8 cellular contexts compared by ENCODE assay signal in the genomic region with DNA sequence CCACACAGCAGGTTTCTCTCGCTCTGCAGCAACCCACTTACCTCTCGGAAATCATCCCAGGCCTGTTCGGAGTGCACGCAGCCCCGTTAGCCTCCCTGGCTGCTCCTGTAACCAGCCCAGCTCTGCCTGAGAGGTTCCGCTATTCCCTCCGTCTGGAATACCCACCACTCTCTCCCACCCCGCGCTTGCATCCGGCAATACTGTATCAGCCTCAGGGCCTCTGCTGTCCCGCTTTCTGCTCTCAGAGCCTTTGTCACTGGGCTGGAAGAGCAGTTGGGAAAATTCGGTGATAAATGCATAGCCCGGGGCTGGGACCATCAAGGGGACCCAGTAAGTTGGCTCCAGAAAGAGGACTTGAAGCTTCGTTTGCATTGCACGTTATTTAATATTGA. TPM values are rescaled to one million over a fixed set of nuclear protein-coding genes. Genes with fewer than 3 reads are reported as not detected.
DNase-seq lines count a peak whose midpoint lies in the region; ATAC-seq and TF ChIP-seq lines count a peak whose summit lies in the region.

No MANE protein-coding gene starts in this region.

- TF ChIP-seq CTCF in astrocyte of the cerebellum (IDR thresholded peaks at IDR 0.05; ENCODE audit: low read depth, low read length, missing control alignments), result no peak

- H3K27ac Mint-ChIP-seq in stimulated activated naive CD8-positive, alpha-beta T cell treated with anti-CD3 and anti-CD28 coated beads, Interleukin-15, Interleukin-2, amounts not matched to agents 100 ng/mL and 50 ng/mL, for 24 hours, result no peak overlapping the region

- H2BK15ac ChIP-seq in mesendoderm (replicated peaks; ENCODE audit: low read depth), result no peak overlapping the region

- no peak overlapping the region for H4K5ac ChIP-seq in mesendoderm (ENCODE audit: low read length)

- peaks cover 2% of the 10 kb centered on the region for H3K27me3 ChIP-seq in mesendoderm (ENCODE audit: insufficient read depth, low read length, poor library complexity)

- H3K36me3 ChIP-seq in mesendoderm (ENCODE audit: control insufficient read depth, insufficient read depth, low read length), result no peaks in the 10 kb centered on the region

- H3K79me1 ChIP-seq in mesendoderm (ENCODE audit: low read length), result no peaks in the 10 kb centered on the region

- peak overlapping the region; percentile 42 for H3K56ac ChIP-seq in mesendoderm (ENCODE audit: low read length)

- no peak for ATAC-seq in stimulated activated naive CD8-positive, alpha-beta T cell treated with anti-CD3 and anti-CD28 coated beads, Interleukin-15, Interleukin-2, amounts not matched to agents 100 U/mL and 50 U/mL, for 24 hours
- no peak for ATAC-seq in HG02759 (IDR thresholded peaks at IDR 0.05; ENCODE audit: unreplicated experiment)

- in situ Hi-C loops in astrocyte of the cerebellum (cut with HindIII; ENCODE audit: low sequenced_read_pairs), result no loop called here

- peak overlapping the region; percentile 47 for H3K4me3 ChIP-seq in astrocyte of the cerebellum (ENCODE audit: low read depth, low read length)
- no peak overlapping the region for H3K4me3 ChIP-seq in mesendoderm (ENCODE audit: low read length)

- H2AK5ac ChIP-seq in mesendoderm (ENCODE audit: low read length), result no peak overlapping the region

- WGBS in mesendoderm (ENCODE audit: extremely low coverage, insufficient coverage, low lambda C conversion rate), result no CpG with 5 or more reads among the region's 15 CpGs

- no peak for DNase-seq in stimulated activated naive CD8-positive, alpha-beta T cell treated with anti-CD3 and anti-CD28 coated beads, Interleukin-15, Interleukin-2, amounts not matched to agents 100 U/mL and 50 U/mL, for 24 hours
- DNase-seq in astrocyte of the cerebellum (ENCODE audit: low read depth) (no peak), mesendoderm (peak; percentile 61), SK-N-DZ (ENCODE audit: low spot score) (no peak), SIG-M5 treated with dmso at 0.1 percent for 504 hours (lab: John Stamatoyannopoulos, UW; ENCODE audit: unreplicated experiment) (no peak), KG1 (lab: John Stamatoyannopoulos, UW) (no peak)

- H3K36me3 Mint-ChIP-seq in stimulated activated naive CD8-positive, alpha-beta T cell treated with anti-CD3 and anti-CD28 coated beads, Interleukin-15, Interleukin-2, amounts not matched to agents 100 ng/mL and 50 ng/mL, for 24 hours (ENCODE audit: low read depth), result no peaks in the 10 kb centered on the region

- no peak overlapping the region for H3K27ac ChIP-seq in mesendoderm (ENCODE audit: low read depth, low read length)

- no peak overlapping the region for H3K23ac ChIP-seq in mesendoderm (ENCODE audit: low read length)

- no peak overlapping the region for H3K4ac ChIP-seq in mesendoderm (ENCODE audit: low read depth, low read length)

- H3K27me3 Mint-ChIP-seq in stimulated activated naive CD8-positive, alpha-beta T cell treated with anti-CD3 and anti-CD28 coated beads, Interleukin-15, Interleukin-2, amounts not matched to agents 100 ng/mL and 50 ng/mL, for 24 hours, result no peaks in the 10 kb centered on the region

- H2BK120ac ChIP-seq in mesendoderm (ENCODE audit: low read depth, low read length), result no peak overlapping the region

- H3K4me2 ChIP-seq in mesendoderm (ENCODE audit: low read length), result peak overlapping the region; percentile 94

- peaks cover 26% of the 10 kb centered on the region for H3K4me1 Mint-ChIP-seq in stimulated activated naive CD8-positive, alpha-beta T cell treated with anti-CD3 and anti-CD28 coated beads, Interleukin-15, Interleukin-2, amounts not matched to agents 100 ng/mL and 50 ng/mL, for 24 hours (ENCODE audit: low read depth)

- no peaks in the 10 kb centered on the region for H3K79me2 ChIP-seq in mesendoderm (ENCODE audit: control insufficient read depth, insufficient read depth, low read length)

- H3K4me3 Mint-ChIP-seq in stimulated activated naive CD8-positive, alpha-beta T cell treated with anti-CD3 and anti-CD28 coated beads, Interleukin-15, Interleukin-2, amounts not matched to agents 100 ng/mL and 50 ng/mL, for 24 hours, result peak overlapping the region; percentile 85

- no peaks in the 10 kb centered on the region for H3K9me3 Mint-ChIP-seq in stimulated activated naive CD8-positive, alpha-beta T cell treated with anti-CD3 and anti-CD28 coated beads, Interleukin-15, Interleukin-2, amounts not matched to agents 100 ng/mL and 50 ng/mL, for 24 hours

- no peak overlapping the region for H3K18ac ChIP-seq in mesendoderm (ENCODE audit: low read length)

- peak overlapping the region; percentile 54 for H3K9ac ChIP-seq in mesendoderm (ENCODE audit: low read length)

- H3K4me1 ChIP-seq in mesendoderm (ENCODE audit: control insufficient read depth, low read depth, low read length), result peaks cover 2% of the 10 kb centered on the region

- no peak overlapping the region for H2BK5ac ChIP-seq in mesendoderm (ENCODE audit: low read length)

- no peak overlapping the region for H4K8ac ChIP-seq in mesendoderm (ENCODE audit: low read depth, low read length)

RNA-seq across cellular contexts. Expression of gene TLE6, which starts 0.8 kb away (rescaled TPM):
- polyA plus RNA-seq in mesendoderm (2013, experiment 1 of 2), result not detected
- 0.15 TPM for polyA plus RNA-seq in mesendoderm (2013, experiment 2 of 2)
- polyA plus RNA-seq in SK-N-DZ (2014; cell fraction: cytosol; rRNA removed), result 2.8 and 4.7 TPM in 2 replicates
- 5.8 and 6.5 TPM in 2 replicates for polyA plus RNA-seq in SK-N-DZ (2014; cell fraction: nucleus; rRNA removed)

RNA-seq across cellular contexts. Expression of gene ZNF77, which starts 31.8 kb away (rescaled TPM):
- 1.2 TPM for polyA plus RNA-seq in mesendoderm (2013, experiment 1 of 2)
- 1.3 TPM for polyA plus RNA-seq in mesendoderm (2013, experiment 2 of 2)
- polyA plus RNA-seq in SK-N-DZ (2014; cell fraction: cytosol; rRNA removed), result 7.0 and 7.5 TPM in 2 replicates
- 8.0 and 8.9 TPM in 2 replicates for polyA plus RNA-seq in SK-N-DZ (2014; cell fraction: nucleus; rRNA removed)

RNA-seq across cellular contexts. Expression of gene TLE2, which starts 52.5 kb away (rescaled TPM):
- polyA plus RNA-seq in mesendoderm (2013, experiment 1 of 2), result 1.7 TPM
- polyA plus RNA-seq in mesendoderm (2013, experiment 2 of 2), result 1.8 TPM
- polyA plus RNA-seq in SK-N-DZ (2014; cell fraction: cytosol; rRNA removed), result 1.2 and 1.7 TPM in 2 replicates
- polyA plus RNA-seq in SK-N-DZ (2014; cell fraction: nucleus; rRNA removed), result 1.1 and 2.9 TPM in 2 replicates
